Comparison of ENCODE assay signal across 23 cellular contexts in genomic region chr17:70829876-70830275, GRCh38.
DNase-seq lines count a peak whose midpoint lies in the region; ATAC-seq and TF ChIP-seq lines count a peak whose summit lies in the region.
"Had no signal": no experiment of that assay in that cellular context is flagged by ENCODE, and none has a peak within 500 bp of the region (broad histone marks: within the 10 kb centered on the region; RNA-seq: fewer than 3 reads in every experiment).

No MANE protein-coding gene starts in this region.

- H3K56ac ChIP-seq in IMR-90 (ENCODE audit: extremely low read depth, insufficient read depth, low read length), result no peak overlapping the region

- H3K27me3 ChIP-seq in IMR-90 (ENCODE audit: control insufficient read depth, insufficient read depth, low read length) (no peaks in the 10 kb centered on the region), psoas muscle (ENCODE audit: insufficient read depth in 3 of 3, low read length in 2 of 3) (no peaks in the 10 kb centered on the region), lower lobe of right lung (ENCODE audit: low read depth) (no peaks in the 10 kb centered on the region)
- H3K27me3 ChIP-seq: MG63 had no signal

- peaks cover 2% of the 10 kb centered on the region for H3K27me3 Mint-ChIP-seq in activated naive CD8-positive, alpha-beta T cell treated with anti-CD3 and anti-CD28 coated beads, Interleukin-2, amount 50 U/mL, for 24 hours
- H3K27me3 Mint-ChIP-seq: CD4-positive, CD25-positive, alpha-beta regulatory T cell; IgD-negative memory B cell had no signal

- TF ChIP-seq CTCF in IMR-90 (conservative IDR thresholded peaks at IDR 0.05; ENCODE audit: low read depth, low read length) (no peak), psoas muscle (IDR thresholded peaks at IDR 0.05) (no peak), lower lobe of right lung (IDR thresholded peaks at IDR 0.05) (no peak)

- H3K4me3 Mint-ChIP-seq in activated naive CD8-positive, alpha-beta T cell treated with anti-CD3 and anti-CD28 coated beads, Interleukin-2, amount 50 U/mL, for 24 hours, result no peak overlapping the region
- H3K4me3 Mint-ChIP-seq: CD4-positive, CD25-positive, alpha-beta regulatory T cell; H9; IgD-negative memory B cell had no signal

- no peak overlapping the region for H2BK15ac ChIP-seq in IMR-90 (ENCODE audit: low read depth, low read length)

- H4K8ac ChIP-seq in IMR-90 (ENCODE audit: low read depth in 2 of 2, low read length in 2 of 2), result no peak overlapping the region

- no peak overlapping the region for H3K23ac ChIP-seq in IMR-90 (ENCODE audit: low read depth, low read length)

- CTCF ChIA-PET in IMR-90 (lab: Yijun Ruan, JAX), result interaction anchor here (1.1 kb wide), 1 partner anchor 11 kb away, joined by 3 read pairs; no protein-coding TSS in a partner anchor

- in situ Hi-C loops in IMR-90 (cut with MboI; ENCODE audit: low sequenced_read_pairs), result no loop called here

- peaks cover 6% of the 10 kb centered on the region for H3K9me3 Mint-ChIP-seq in activated naive CD8-positive, alpha-beta T cell treated with anti-CD3 and anti-CD28 coated beads, Interleukin-2, amount 50 U/mL, for 24 hours

- peak; percentile 33 for DNase-seq in EL
- DNase-seq in IMR-90, result peak; percentile 31
- peak; percentile 10 for DNase-seq in amniotic epithelial cell (ENCODE audit: low read depth)
- peak; percentile 4 for DNase-seq in iris pigment epithelial cell (ENCODE audit: low read depth)
- no peak for DNase-seq in psoas muscle
- no peak for DNase-seq in activated naive CD8-positive, alpha-beta T cell treated with anti-CD3 and anti-CD28 coated beads, Interleukin-2, amount 50 U/mL, for 24 hours
- no peak for DNase-seq in lower lobe of right lung
- DNase-seq: BE2C; CD4-positive, CD25-positive, alpha-beta regulatory T cell; DMS79; H9; MG63; NCI-H1417; NCI-H1694 treated with DMSO at 0.1 percent for 48 hours; NCI-H446 treated with DMSO at 0.1 percent for 48 hours; NCI-H526 treated with DMSO at 0.1 percent for 48 hours; OCI-M1; RPMI8226; SHP77 treated with DMSO at 0.1 percent for 48 hours; SW 1271 had no signal

- H4K91ac ChIP-seq in IMR-90 (ENCODE audit: insufficient read depth, low read depth, low read length), result no peak overlapping the region

- no TSS peak for BruUV-seq in IMR-90 (replicated peaks; lab: Mats Ljungman, UMichigan)

- H3K4ac ChIP-seq in IMR-90 (ENCODE audit: low read depth, low read length), result no peak overlapping the region

- no peak overlapping the region for H3K4me2 ChIP-seq in IMR-90 (ENCODE audit: low read depth, low read length)

- H2BK5ac ChIP-seq in IMR-90 (ENCODE audit: low read depth, low read length, poor library complexity, severe bottlenecking), result no peak overlapping the region

- H2AK9ac ChIP-seq in IMR-90 (replicated peaks; ENCODE audit: low read depth, low read length, poor library complexity), result no peak overlapping the region

- H3K36me3 Mint-ChIP-seq in activated naive CD8-positive, alpha-beta T cell treated with anti-CD3 and anti-CD28 coated beads, Interleukin-2, amount 50 U/mL, for 24 hours (ENCODE audit: low read depth), result no peaks in the 10 kb centered on the region
- H3K36me3 Mint-ChIP-seq: CD4-positive, CD25-positive, alpha-beta regulatory T cell; IgD-negative memory B cell had no signal

- POLR2A ChIA-PET in IMR-90 (lab: Charles Lee; ENCODE audit: unreplicated experiment), result no interaction called here

- H2AK5ac ChIP-seq in IMR-90 (ENCODE audit: low read depth, low read length), result no peak overlapping the region

- H3K4me1 Mint-ChIP-seq in activated naive CD8-positive, alpha-beta T cell treated with anti-CD3 and anti-CD28 coated beads, Interleukin-2, amount 50 U/mL, for 24 hours, result no peaks in the 10 kb centered on the region
- H3K4me1 Mint-ChIP-seq: CD4-positive, CD25-positive, alpha-beta regulatory T cell; H9 had no signal

- H3K27ac ChIP-seq in IMR-90 (ENCODE audit: insufficient read depth, low read length) (no peak overlapping the region), psoas muscle (no peak overlapping the region), lower lobe of right lung (no peak overlapping the region)
- H3K27ac ChIP-seq: SK-N-MC had no signal

- no peaks in the 10 kb centered on the region for H3K36me3 ChIP-seq in IMR-90 (ENCODE audit: control insufficient read depth, insufficient read depth, low read length)
- no peaks in the 10 kb centered on the region for H3K36me3 ChIP-seq in psoas muscle (ENCODE audit: insufficient read depth in 1 of 2, low read depth in 1 of 2)
- no peaks in the 10 kb centered on the region for H3K36me3 ChIP-seq in lower lobe of right lung
- H3K36me3 ChIP-seq: BE2C, MG63 had no signal

- no peaks in the 10 kb centered on the region for H3K9me1 ChIP-seq in IMR-90 (ENCODE audit: insufficient read depth, low read length)

- H3K4me1 ChIP-seq in IMR-90 (ENCODE audit: control insufficient read depth, insufficient read depth, low read length), result no peaks in the 10 kb centered on the region
- H3K4me1 ChIP-seq in psoas muscle, result no peaks in the 10 kb centered on the region
- no peaks in the 10 kb centered on the region for H3K4me1 ChIP-seq in lower lobe of right lung
- H3K4me1 ChIP-seq: BE2C had no signal

- ATAC-seq in IMR-90 (ENCODE audit: low read depth) (peak; percentile 49), psoas muscle (no peak), lower lobe of right lung (no peak)
- ATAC-seq in activated naive CD8-positive, alpha-beta T cell treated with anti-CD3 and anti-CD28 coated beads, Interleukin-2, amount 50 U/mL, for 24 hours, result no peak
- ATAC-seq: GM12878 had no signal

- TF ChIP-seq POLR2A in IMR-90 (IDR thresholded peaks at IDR 0.05; ENCODE audit: low read depth, low read length), result no peak

- no peak overlapping the region for H2AFZ ChIP-seq in IMR-90 (replicated peaks; ENCODE audit: low read length, poor library complexity)

- H3K9me3 ChIP-seq in IMR-90 (ENCODE audit: control insufficient read depth, insufficient read depth, low read length) (no peaks in the 10 kb centered on the region), psoas muscle (no peaks in the 10 kb centered on the region), lower lobe of right lung (no peaks in the 10 kb centered on the region)
- H3K9me3 ChIP-seq: BE2C, MG63 had no signal

- H3K9ac ChIP-seq in IMR-90 (ENCODE audit: low read depth, low read length), result no peak overlapping the region

- no peak overlapping the region for H3K18ac ChIP-seq in IMR-90 (ENCODE audit: low read depth, low read length)

- no peak overlapping the region for H2BK20ac ChIP-seq in IMR-90 (ENCODE audit: low read depth, low read length)

- no peaks in the 10 kb centered on the region for H4K20me1 ChIP-seq in IMR-90 (ENCODE audit: insufficient read depth, low read length)

- H3K27ac Mint-ChIP-seq in activated naive CD8-positive, alpha-beta T cell treated with anti-CD3 and anti-CD28 coated beads, Interleukin-2, amount 50 U/mL, for 24 hours, result no peak overlapping the region
- H3K27ac Mint-ChIP-seq: CD4-positive, CD25-positive, alpha-beta regulatory T cell; H9; IgD-negative memory B cell had no signal

- no peak overlapping the region for H2BK120ac ChIP-seq in IMR-90 (ENCODE audit: low read depth, low read length)

- H4K5ac ChIP-seq in IMR-90 (ENCODE audit: low read depth, low read length), result no peak overlapping the region

- H3K4me3 ChIP-seq in IMR-90 (ENCODE audit: insufficient read depth, low read depth, low read length) (no peak overlapping the region), psoas muscle (no peak overlapping the region), lower lobe of right lung (no peak overlapping the region)
- H3K4me3 ChIP-seq: GM12878, MG63, SK-N-MC had no signal

- intact Hi-C loops in IMR-90 (cut with micrococcal nuclease) (no loop called here), psoas muscle (cut with DNase I) (no loop called here), lower lobe of right lung (cut with DNase I) (no loop called here)

- TF ChIP-seq RAD21 in IMR-90 (IDR thresholded peaks at IDR 0.05; ENCODE audit: low read length), result no peak

- dilution Hi-C loops in IMR-90 (cut with HindIII; ENCODE audit: low sequenced_read_pairs, unreplicated experiment), result no loop called here

- no peak overlapping the region for H3K14ac ChIP-seq in IMR-90 (replicated peaks; ENCODE audit: low read depth, low read length)

- no peaks in the 10 kb centered on the region for H3K79me1 ChIP-seq in IMR-90 (ENCODE audit: low read depth in 1 of 2, low read length in 2 of 2)

TF ChIP-seq in IMR-90, 13 proteins besides CTCF, POLR2A, EP300 and RAD21:
- TF ChIP-seq, protein P1, sequence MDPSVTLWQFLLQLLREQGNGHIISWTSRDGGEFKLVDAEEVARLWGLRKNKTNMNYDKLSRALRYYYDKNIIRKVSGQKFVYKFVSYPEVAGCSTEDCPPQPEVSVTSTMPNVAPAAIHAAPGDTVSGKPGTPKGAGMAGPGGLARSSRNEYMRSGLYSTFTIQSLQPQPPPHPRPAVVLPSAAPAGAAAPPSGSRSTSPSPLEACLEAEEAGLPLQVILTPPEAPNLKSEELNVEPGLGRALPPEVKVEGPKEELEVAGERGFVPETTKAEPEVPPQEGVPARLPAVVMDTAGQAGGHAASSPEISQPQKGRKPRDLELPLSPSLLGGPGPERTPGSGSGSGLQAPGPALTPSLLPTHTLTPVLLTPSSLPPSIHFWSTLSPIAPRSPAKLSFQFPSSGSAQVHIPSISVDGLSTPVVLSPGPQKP (IDR thresholded peaks at IDR 0.05; ENCODE audit: borderline replicate concordance, low read depth, low read length), result no peak
- TF ChIP-seq SMC3 (IDR thresholded peaks at IDR 0.05; ENCODE audit: low read depth, low read length), result no peak
- no peak for TF ChIP-seq CEBPB (IDR thresholded peaks at IDR 0.05; ENCODE audit: low read depth, low read length)
- TF ChIP-seq RCOR1 (IDR thresholded peaks at IDR 0.05; ENCODE audit: insufficient replicate concordance, low read length), result no peak
- no peak for TF ChIP-seq MXI1 (IDR thresholded peaks at IDR 0.05; ENCODE audit: borderline replicate concordance, low read depth, low read length)
- no peak for TF ChIP-seq MAZ (IDR thresholded peaks at IDR 0.05; ENCODE audit: borderline replicate concordance, low read depth, low read length)
- TF ChIP-seq NFE2L2 (IDR thresholded peaks at IDR 0.05; ENCODE audit: low read depth, low read length), result no peak
- TF ChIP-seq MAFK (IDR thresholded peaks at IDR 0.05; ENCODE audit: low read depth, low read length), result no peak
- no peak for TF ChIP-seq CHD1 (IDR thresholded peaks at IDR 0.05; ENCODE audit: low read depth, low read length)
- no peak for TF ChIP-seq BHLHE40 (IDR thresholded peaks at IDR 0.05; ENCODE audit: low read depth, low read length)
- TF ChIP-seq FOS (IDR thresholded peaks at IDR 0.05; ENCODE audit: low read depth, low read length), result no peak

Comparison
In these comparisons a context has a peak if more than half of its experiments do, and no peak if none do; other contexts are left out.
1. DNase-seq: peak in EL (single experiment), IMR-90 (single experiment), amniotic epithelial cell (single experiment) and iris pigment epithelial cell (single experiment); none in psoas muscle (0 of 2), activated naive CD8-positive, alpha-beta T cell treated with anti-CD3 and anti-CD28 coated beads, Interleukin-2, amount 50 U/mL, for 24 hours (single experiment) and lower lobe of right lung (single experiment).